ENCODE assay signal across 30 cellular contexts in the genomic region with DNA sequence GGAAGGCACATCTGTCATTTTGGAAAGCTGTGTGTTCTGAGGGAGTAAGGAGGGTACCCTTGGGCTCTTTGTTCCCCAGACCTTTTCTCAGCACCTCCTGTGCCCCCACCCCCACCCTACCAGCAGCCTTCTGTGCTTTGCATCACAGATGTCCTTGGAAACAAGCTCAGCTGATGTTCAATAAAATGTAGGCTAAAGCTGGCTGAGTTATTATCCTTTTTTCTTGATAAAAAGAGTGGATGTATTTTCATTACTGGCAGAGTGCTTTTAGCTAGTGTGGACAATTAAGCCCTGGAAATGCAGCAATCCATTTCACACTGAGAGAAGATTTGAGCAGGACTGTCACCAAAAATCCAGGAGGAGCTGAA.
"Had no signal": no experiment of that assay in that cellular context is flagged by ENCODE, and none has a peak within 500 bp of the region (broad histone marks: within the 10 kb centered on the region; RNA-seq: fewer than 3 reads in every experiment).

No MANE protein-coding gene starts in this region.

- H3K36me3 ChIP-seq: breast epithelium, esophagus muscularis mucosa, heart right ventricle, left lung, lower lobe of right lung, ovary, uterus had no signal

- FAIRE-seq: islet of Langerhans had no signal

- H3K27ac ChIP-seq: breast epithelium, esophagus muscularis mucosa, foreskin keratinocyte, heart right ventricle, left lung, lower lobe of right lung, ovary, skin epidermis, uterus had no signal

- H3K9me3 ChIP-seq: breast epithelium, esophagus muscularis mucosa, heart right ventricle, left lung, lower lobe of right lung, ovary, uterus had no signal

- H3K4me3 ChIP-seq: breast epithelium, esophagus muscularis mucosa, heart right ventricle, left lung, lower lobe of right lung, ovary, skin epidermis, uterus had no signal

- H3K4me1 Mint-ChIP-seq: activated B cell treated with CpG ODN at 0.5 μM for 24 hours; activated naive CD8-positive, alpha-beta T cell treated with anti-CD3 and anti-CD28 coated beads, Interleukin-2, amount 50 U/mL, for 24 hours; activated T-helper 17 cell treated with anti-CD3 and anti-CD28 coated beads, Interleukin-2, amount 50 U/mL, for 72 hours; stimulated activated effector memory CD8-positive, alpha-beta T cell treated with anti-CD3 and anti-CD28 coated beads, Interleukin-12 subunit alpha, Interleukin-12 subunit beta, amount 100 ng/mL, for 72 hours had no signal

- H3K27me3 Mint-ChIP-seq: type B pancreatic cell had no signal

- H3K27ac Mint-ChIP-seq: activated B cell treated with CpG ODN at 0.5 μM for 24 hours; activated CD8-positive, alpha-beta T cell treated with anti-CD3 and anti-CD28 coated beads for 36 hours; activated naive CD8-positive, alpha-beta T cell treated with anti-CD3 and anti-CD28 coated beads, Interleukin-2, amount 50 U/mL, for 24 hours; activated T-helper 17 cell treated with anti-CD3 and anti-CD28 coated beads, Interleukin-2, amount 50 U/mL, for 72 hours; dendritic cell treated with granulocyte-macrophage colony-stimulating factor and Interleukin-4, amounts not matched to agents 40 ng/mL and 50 ng/mL, for 4 days; nephron; progenitor cell of endocrine pancreas; stimulated activated effector memory CD8-positive, alpha-beta T cell treated with anti-CD3 and anti-CD28 coated beads, Interleukin-12 subunit alpha, Interleukin-12 subunit beta, amount 100 ng/mL, for 72 hours; stimulated activated naive CD8-positive, alpha-beta T cell treated with anti-CD3 and anti-CD28 coated beads, Interleukin-15, Interleukin-2, amounts not matched to agents 100 ng/mL and 50 ng/mL, for 24 hours; type B pancreatic cell had no signal

- H3K27me3 ChIP-seq: breast epithelium, esophagus muscularis mucosa, foreskin keratinocyte, heart right ventricle, left lung, ovary, uterus had no signal

- H3K4me3 Mint-ChIP-seq: activated B cell treated with CpG ODN at 0.5 μM for 24 hours; activated CD8-positive, alpha-beta T cell treated with anti-CD3 and anti-CD28 coated beads for 36 hours; activated naive CD8-positive, alpha-beta T cell treated with anti-CD3 and anti-CD28 coated beads, Interleukin-2, amount 50 U/mL, for 24 hours; activated T-cell treated with anti-CD3 and anti-CD28 coated beads, Interleukin-2, amount 50 U/mL, for 4 hours; activated T-helper 17 cell treated with anti-CD3 and anti-CD28 coated beads, Interleukin-2, amount 50 U/mL, for 72 hours; dendritic cell treated with granulocyte-macrophage colony-stimulating factor and Interleukin-4, amounts not matched to agents 40 ng/mL and 50 ng/mL, for 4 days; nephron; stimulated activated effector memory CD8-positive, alpha-beta T cell treated with anti-CD3 and anti-CD28 coated beads, Interleukin-12 subunit alpha, Interleukin-12 subunit beta, amount 100 ng/mL, for 72 hours; stimulated activated naive CD8-positive, alpha-beta T cell treated with anti-CD3 and anti-CD28 coated beads, Interleukin-15, Interleukin-2, amounts not matched to agents 100 ng/mL and 50 ng/mL, for 24 hours; type B pancreatic cell had no signal

- DNase-seq: activated B cell treated with CpG ODN at 0.5 μM for 24 hours; activated CD4-positive, alpha-beta T cell treated with anti-CD3 and anti-CD28 coated beads, Interleukin-2, amount 50 U/mL, for 1 hour; activated CD8-positive, alpha-beta T cell treated with anti-CD3 and anti-CD28 coated beads for 36 hours; activated gamma-delta T cell treated with Interleukin-2 at 50 U/mL for 16 hours; activated naive CD4-positive, alpha-beta T cell treated with anti-CD3 and anti-CD28 coated beads, Interleukin-2, amount 50 U/mL, for 16 hours; activated naive CD8-positive, alpha-beta T cell treated with anti-CD3 and anti-CD28 coated beads, Interleukin-2, amount 50 U/mL, for 24 hours; activated T-cell treated with anti-CD3 and anti-CD28 coated beads, Interleukin-2, amount 50 U/mL, for 4 hours; amygdala; central memory CD4-positive, alpha-beta T cell; foreskin keratinocyte; heart right ventricle; left lung; lower lobe of right lung; mesenchymal stem cell; ovary; stimulated activated CD4-positive, alpha-beta T cell treated with anti-CD3 and anti-CD28 coated beads, Interleukin-4, amount 100 ng/mL, for 24 hours; T-helper 2 cell; uterus had no signal

- H3K4me1 ChIP-seq: breast epithelium, left lung, lower lobe of right lung, uterus had no signal

- H3K9me3 Mint-ChIP-seq: activated CD8-positive, alpha-beta T cell treated with anti-CD3 and anti-CD28 coated beads for 36 hours; activated naive CD8-positive, alpha-beta T cell treated with anti-CD3 and anti-CD28 coated beads, Interleukin-2, amount 50 U/mL, for 24 hours; activated T-cell treated with anti-CD3 and anti-CD28 coated beads, Interleukin-2, amount 50 U/mL, for 4 hours; activated T-helper 17 cell treated with anti-CD3 and anti-CD28 coated beads, Interleukin-2, amount 50 U/mL, for 72 hours; dendritic cell treated with granulocyte-macrophage colony-stimulating factor and Interleukin-4, amounts not matched to agents 40 ng/mL and 50 ng/mL, for 4 days; nephron; stimulated activated effector memory CD8-positive, alpha-beta T cell treated with anti-CD3 and anti-CD28 coated beads, Interleukin-12 subunit alpha, Interleukin-12 subunit beta, amount 100 ng/mL, for 72 hours; stimulated activated naive CD8-positive, alpha-beta T cell treated with anti-CD3 and anti-CD28 coated beads, Interleukin-15, Interleukin-2, amounts not matched to agents 100 ng/mL and 50 ng/mL, for 24 hours; type B pancreatic cell had no signal

- ATAC-seq: activated CD8-positive, alpha-beta T cell treated with anti-CD3 and anti-CD28 coated beads for 36 hours; activated naive CD8-positive, alpha-beta T cell treated with anti-CD3 and anti-CD28 coated beads, Interleukin-2, amount 50 U/mL, for 24 hours; activated T-cell treated with anti-CD3 and anti-CD28 coated beads, Interleukin-2, amount 50 U/mL, for 4 hours; activated T-helper 17 cell treated with anti-CD3 and anti-CD28 coated beads, Interleukin-2, amount 50 U/mL, for 72 hours; foreskin keratinocyte; heart right ventricle; left lung; lower lobe of right lung; sciatic nerve; stimulated activated effector memory CD8-positive, alpha-beta T cell treated with anti-CD3 and anti-CD28 coated beads, Interleukin-12 subunit alpha, Interleukin-12 subunit beta, amount 100 ng/mL, for 72 hours had no signal

- H3K36me3 Mint-ChIP-seq: stimulated activated effector memory CD8-positive, alpha-beta T cell treated with anti-CD3 and anti-CD28 coated beads, Interleukin-12 subunit alpha, Interleukin-12 subunit beta, amount 100 ng/mL, for 72 hours; type B pancreatic cell had no signal
